Comparison of ENCODE assay signal across 8 cellular contexts in the genomic region with DNA sequence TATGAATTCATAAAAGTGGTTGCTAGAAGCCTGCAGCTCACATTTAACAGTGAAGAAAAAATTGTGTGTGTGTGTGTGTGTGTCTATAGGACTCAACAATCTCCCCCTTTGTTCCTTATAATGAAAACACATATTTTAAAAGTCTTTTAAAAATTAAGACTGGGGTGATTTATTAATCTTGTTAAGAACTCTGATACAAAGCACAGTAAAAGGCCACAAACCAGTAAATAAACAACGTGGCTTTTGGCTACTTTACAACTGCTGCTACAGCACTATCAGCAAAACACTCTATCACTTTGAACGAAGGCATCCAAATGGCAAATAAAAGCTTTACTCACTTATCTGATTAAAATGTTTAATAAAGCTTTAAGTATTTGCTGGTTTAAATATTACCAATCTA. TPM values are rescaled to one million over a fixed set of nuclear protein-coding genes. Genes with fewer than 3 reads are reported as not detected.
DNase-seq lines count a peak whose midpoint lies in the region; ATAC-seq, FAIRE-seq and TF ChIP-seq lines count a peak whose summit lies in the region.

No MANE protein-coding gene starts in this region.

- TF ChIP-seq CTCF in Peyer's patch (IDR thresholded peaks at IDR 0.05) (no peak), fibroblast of lung (conservative IDR thresholded peaks at IDR 0.05 in 1 of 2, IDR thresholded peaks at IDR 0.05 in 1 of 2; ENCODE audit: low read depth in 1 of 2, low read length in 2 of 2) (no peak), gastrocnemius medialis (IDR thresholded peaks at IDR 0.05 in 4 of 5, conservative IDR thresholded peaks at IDR 0.05 in 1 of 5) (no peak)

- DNase-seq in Peyer's patch, result no peak
- DNase-seq in fibroblast of lung (ENCODE audit: low read depth in 2 of 2), result peak in 1 of 2 donors; percentile 20
- no peak for DNase-seq in gastrocnemius medialis
- DNase-seq in OCI-M2 (lab: John Stamatoyannopoulos, UW; ENCODE audit: unreplicated experiment), result no peak
- no peak for DNase-seq in GM12892 (ENCODE audit: insufficient read length)
- DNase-seq in germinal center (ENCODE audit: low spot score), result no peak

- in situ Hi-C loops in gastrocnemius medialis (cut with MboI; ENCODE audit: low sequenced_read_pairs in 4 of 4), result loop anchor here in 2 of 4 donors (10.0 to 25.0 kb wide), 2 partner anchors 252 to 480 kb away; partner anchors contain the start of gene DNAAF2 (in 2 of the 2)

- peaks cover 19% of the 10 kb centered on the region for H3K79me2 ChIP-seq in fibroblast of lung (ENCODE audit: control insufficient read depth, insufficient read depth, low read length)

- peak overlapping the region in 3 of 4 donors; percentile 70 to 92 (median 76) for H3K4me3 ChIP-seq in Peyer's patch
- H3K4me3 ChIP-seq in fibroblast of lung (replicated peaks in 1 of 4; ENCODE audit: control extremely low read depth in 1 of 4, insufficient read depth in 1 of 4, low read depth in 3 of 4, low read length in 4 of 4), result peak overlapping the region; percentile 0 to 85 (median 76)
- peak overlapping the region; percentile 75 to 87 (median 82) for H3K4me3 ChIP-seq in gastrocnemius medialis

- no peak for FAIRE-seq in GM12892 (lab: Jason Lieb, UNC)

- peak overlapping the region; percentile 58 for H3K9ac ChIP-seq in fibroblast of lung (ENCODE audit: insufficient read depth, low read length)

- H3K36me3 ChIP-seq in Peyer's patch (peaks cover 0 to 33% (median 0%) of the 10 kb centered on the region in 3 donors), fibroblast of lung (ENCODE audit: control insufficient read depth, insufficient read depth, low read length) (peaks cover 7% of the 10 kb centered on the region), gastrocnemius medialis (peaks cover 0 to 34% of the 10 kb centered on the region in 2 donors)

- H3K4me2 ChIP-seq in fibroblast of lung (ENCODE audit: extremely low read depth, insufficient read depth, low read length), result peak overlapping the region; percentile 53

- intact Hi-C loops in gastrocnemius medialis (cut with DNase I; ENCODE audit: low total_unique reads), result loop anchor here (2.0 to 10.0 kb wide), 3 partner anchors 118 to 416 kb away; partner anchors contain the start of genes KLHDC2, MAP4K5 and SOS2

- H3K4me1 ChIP-seq in Peyer's patch, result peaks cover 0 to 14% (median 2%) of the 10 kb centered on the region in 4 donors
- peaks cover 5% of the 10 kb centered on the region for H3K4me1 ChIP-seq in fibroblast of lung (ENCODE audit: control insufficient read depth, extremely low read depth, insufficient read depth, low read length)
- H3K4me1 ChIP-seq in gastrocnemius medialis, result peaks cover 14% of the 10 kb centered on the region in 2 donors

- TF ChIP-seq POLR2A in Peyer's patch (IDR thresholded peaks at IDR 0.05) (no peak), gastrocnemius medialis (IDR thresholded peaks at IDR 0.05) (no peak), GM12892 (IDR thresholded peaks at IDR 0.05; ENCODE audit: low read depth, low read length) (no peak)

- no peaks in the 10 kb centered on the region for H3K9me3 ChIP-seq in Peyer's patch
- no peaks in the 10 kb centered on the region for H3K9me3 ChIP-seq in fibroblast of lung (ENCODE audit: control insufficient read depth, insufficient read depth, low read depth, low read length)
- H3K9me3 ChIP-seq in gastrocnemius medialis, result no peaks in the 10 kb centered on the region

- peak overlapping the region; percentile 48 for H2AFZ ChIP-seq in fibroblast of lung (ENCODE audit: low read length)

- H3K27ac ChIP-seq in Peyer's patch (peak overlapping the region; percentile 83 to 90 (median 86)), fibroblast of lung (ENCODE audit: insufficient read depth, low read length) (peak overlapping the region; percentile 72), gastrocnemius medialis (peak overlapping the region; percentile 86 to 92 (median 90))

- no peaks in the 10 kb centered on the region for H4K20me1 ChIP-seq in fibroblast of lung (ENCODE audit: control insufficient read depth, extremely low read depth, insufficient read depth, low read length)

- ATAC-seq in GM21737 (IDR thresholded peaks at IDR 0.05; ENCODE audit: unreplicated experiment), result peak; percentile 1
- ATAC-seq in gastrocnemius medialis, result peak in 1 of 2 donors; percentile 4
- no peak for ATAC-seq in HG03439 (IDR thresholded peaks at IDR 0.05; ENCODE audit: unreplicated experiment)

- H3K27me3 ChIP-seq in Peyer's patch (no peaks in the 10 kb centered on the region), fibroblast of lung (ENCODE audit: control insufficient read depth, insufficient read depth, low read length) (no peaks in the 10 kb centered on the region), gastrocnemius medialis (no peaks in the 10 kb centered on the region)

RNA-seq across cellular contexts. Expression of gene VCPKMT, which starts 0.6 kb away (rescaled TPM):
- total RNA-seq in Peyer's patch (1 to 10 TPM; 5.8 to 10.0 (median 7.0) TPM), fibroblast of lung (3.6 and 4.4 TPM in 2 replicates), gastrocnemius medialis (1 to 10 TPM; 2.2 to 7.3 (median 4.9) TPM)
- polyA plus RNA-seq in fibroblast of lung, result 5.2 and 5.3 TPM in 2 replicates
- polyA plus RNA-seq in fibroblast of lung (2012), result 4.3 and 5.8 TPM in 2 replicates
- 3.4 TPM in 1 of 2 replicates, not detected in the other for polyA minus RNA-seq in fibroblast of lung (ENCODE audit: low replicate concordance)
- polyA plus RNA-seq in GM12892 (2012; ENCODE audit: missing spikeins), result 10.9 TPM
